In the genomic region with DNA sequence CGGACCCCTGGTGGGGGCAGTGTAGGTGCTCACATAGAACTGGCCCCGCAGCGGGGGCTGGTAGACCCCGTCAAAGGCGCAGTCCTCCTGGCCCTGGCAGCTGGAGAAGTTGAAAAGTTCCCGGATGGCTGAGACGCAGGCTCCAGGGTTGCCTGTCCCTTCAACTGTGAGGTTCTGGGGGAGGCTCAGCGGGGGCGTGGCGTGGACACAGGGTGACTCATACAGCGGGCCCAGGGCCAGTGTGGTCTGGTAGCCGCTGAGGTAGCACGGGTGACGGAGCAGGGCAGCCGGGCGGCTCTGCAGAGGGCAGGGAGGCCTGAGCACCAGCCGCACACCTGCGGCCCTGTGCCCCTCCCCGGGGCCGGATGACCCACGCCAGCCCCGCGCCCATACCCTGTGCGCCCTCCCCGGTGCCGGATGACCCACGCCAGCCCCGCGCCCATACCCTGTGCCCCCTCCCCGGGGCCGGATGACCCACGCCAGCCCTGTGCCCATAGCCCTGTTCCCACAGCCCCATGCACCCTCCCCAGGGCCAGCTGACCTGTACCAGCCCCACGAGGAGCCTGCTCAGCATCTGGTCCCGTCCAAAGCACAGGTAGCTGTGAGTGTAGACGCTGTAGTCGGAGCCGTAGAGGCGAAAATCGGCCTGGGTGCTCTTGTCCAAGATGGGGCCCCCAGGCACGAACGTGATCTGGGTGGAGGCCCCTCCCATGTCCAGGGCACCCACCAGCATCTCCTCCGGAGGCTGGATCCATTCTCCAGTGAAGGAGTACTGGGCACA, we compare ENCODE assay signal across 10 cellular contexts. TPM values are rescaled to one million over a fixed set of nuclear protein-coding genes. Genes with fewer than 3 reads are reported as not detected.
DNase-seq lines count a peak whose midpoint lies in the region; TF ChIP-seq lines count a peak whose summit lies in the region.
"Had no signal": no experiment of that assay in that cellular context is flagged by ENCODE, and none has a peak within 500 bp of the region (broad histone marks: within the 10 kb centered on the region; RNA-seq: fewer than 3 reads in every experiment).

No MANE protein-coding gene starts in this region.

- TF ChIP-seq POLR2A in ovary (IDR thresholded peaks at IDR 0.05): no peak

- 44 to 51% (median 46%) methylated on average over 40 to 42 of the region's 42 CpGs for WGBS in ovary, 3 donors

- peak overlapping the region in 5 of 11 experiments; percentile 0 to 33 (median 8); a peak in 7 of 22 replicates for H3K9ac ChIP-seq in BLaER1 treated with 17β-estradiol and CSF1 and Interleukin-3, amounts not matched to agents 10 nM and 100 nM
- H3K9ac ChIP-seq: KMS-11 had no signal

- DNase-seq in NOMO-1 treated with DMSO at 0.1 percent for 48 hours (lab: John Stamatoyannopoulos, UW; ENCODE audit: unreplicated experiment): peak; percentile 75
- DNase-seq in epidermal melanocyte (ENCODE audit: insufficient read length, low spot score): peak; percentile 65
- peak; percentile 88 to 91 (median 90) for DNase-seq in ovary
- DNase-seq in stimulated activated CD4-positive, alpha-beta T cell treated with anti-CD3 and anti-CD28 coated beads, Interleukin-2, amount 100 ng/mL, for 48 hours: no peak
- DNase-seq in NCI-H748 treated with DMSO at 0.1 percent for 48 hours (lab: John Stamatoyannopoulos, UW): no peak
- no peak for DNase-seq in NCI-H128 (lab: John Stamatoyannopoulos, UW; ENCODE audit: unreplicated experiment)
- no peak for DNase-seq in NCI-H2227 (lab: John Stamatoyannopoulos, UW; ENCODE audit: unreplicated experiment)

- no peak for TF ChIP-seq CTCF in ovary (IDR thresholded peaks at IDR 0.05)

- peaks cover 30 to 77% (median 61%) of the 10 kb centered on the region in 10 experiments for H3K4me1 ChIP-seq in BLaER1 treated with 17β-estradiol and CSF1 and Interleukin-3, amounts not matched to agents 10 nM and 100 nM
- peaks cover 7% of the 10 kb centered on the region for H3K4me1 ChIP-seq in ovary (ENCODE audit: insufficient read depth)

- H3K27me3 ChIP-seq in BLaER1 treated with 17β-estradiol and CSF1 and Interleukin-3, amounts not matched to agents 10 nM and 100 nM: peaks cover 0 to 31% (median 3%) of the 10 kb centered on the region in 11 experiments; a peak in 19 of 22 replicates
- H3K27me3 ChIP-seq in ovary: no peaks in the 10 kb centered on the region

- H3K9me3 ChIP-seq in BLaER1 treated with 17β-estradiol and CSF1 and Interleukin-3, amounts not matched to agents 10 nM and 100 nM (replicated peaks in 1 of 11): no peaks in the 10 kb centered on the region
- no peaks in the 10 kb centered on the region for H3K9me3 ChIP-seq in ovary

- H4K20me1 ChIP-seq in BLaER1 treated with 17β-estradiol and CSF1 and Interleukin-3, amounts not matched to agents 10 nM and 100 nM: peaks cover 0 to 59% (median 5%) of the 10 kb centered on the region in 11 experiments; a peak in 12 of 22 replicates

- intact Hi-C loops in ovary (cut with DNase I): no loop called here

- TF ChIP-seq EP300 in ovary (IDR thresholded peaks at IDR 0.05): no peak

- peak overlapping the region; percentile 49 to 94 (median 83) for H3K4me2 ChIP-seq in BLaER1 treated with 17β-estradiol and CSF1 and Interleukin-3, amounts not matched to agents 10 nM and 100 nM
- H3K4me2 ChIP-seq: KMS-11 had no signal

- no peaks in the 10 kb centered on the region for H3K36me3 ChIP-seq in BLaER1 treated with 17β-estradiol and CSF1 and Interleukin-3, amounts not matched to agents 10 nM and 100 nM
- no peaks in the 10 kb centered on the region for H3K36me3 ChIP-seq in ovary

- no peak overlapping the region for H3K27ac ChIP-seq in BLaER1 treated with 17β-estradiol and CSF1 and Interleukin-3, amounts not matched to agents 10 nM and 100 nM
- peak overlapping the region; percentile 61 to 78 for H3K27ac ChIP-seq in ovary
- H3K27ac ChIP-seq: KMS-11 had no signal

- no peak overlapping the region for H3K4me3 ChIP-seq in BLaER1 treated with 17β-estradiol and CSF1 and Interleukin-3, amounts not matched to agents 10 nM and 100 nM
- H3K4me3 ChIP-seq in ovary: no peak overlapping the region

RNA-seq across cellular contexts. Expression of a gene that starts 5.0 kb away (rescaled TPM):
- under 1 TPM in 5 of 7 donors, not detected in 2; 0.10 to 0.57 (median 0.24) TPM for total RNA-seq in ovary
- under 1 TPM in 1 of 2 donors, not detected in 1; 0.11 TPM for polyA plus RNA-seq in ovary
- total RNA-seq: mesenteric fat pad had no signal

RNA-seq across cellular contexts. Expression of a gene that starts 13.0 kb away (rescaled TPM):
- 10 to 100 TPM in 5 of 7 donors, 1 to 10 TPM in 2; 8.5 to 18.5 (median 13.8) TPM for total RNA-seq in ovary
- 1 to 10 TPM in 1 of 2 donors, not detected in 1; 7.1 TPM for polyA plus RNA-seq in ovary

RNA-seq across cellular contexts. Expression of a gene that starts 13.2 kb away (rescaled TPM):
- total RNA-seq in ovary: 10 to 100 TPM; 19.5 to 30.6 (median 26.2) TPM
- polyA plus RNA-seq in ovary: 10 to 100 TPM in 1 of 2 donors, 1 to 10 TPM in 1; 1.0 to 19.4 TPM

RNA-seq across cellular contexts. Expression of a gene that starts 23.0 kb away (rescaled TPM):
- 10 to 100 TPM; 22.9 to 50.3 (median 35.4) TPM for total RNA-seq in ovary
- 10 to 100 TPM; 24.0 to 29.5 TPM for polyA plus RNA-seq in ovary

Comparison
In these comparisons a context has a peak if more than half of its experiments do, and no peak if none do; other contexts are left out.
1. H3K27ac ChIP-seq: peak in ovary (2 of 2); none in BLaER1 treated with 17β-estradiol and CSF1 and Interleukin-3, amounts not matched to agents 10 nM and 100 nM (0 of 11).
2. DNase-seq: peak in NOMO-1 treated with DMSO at 0.1 percent for 48 hours (single experiment), epidermal melanocyte (single experiment) and ovary (5 of 5); none in stimulated activated CD4-positive, alpha-beta T cell treated with anti-CD3 and anti-CD28 coated beads, Interleukin-2, amount 100 ng/mL, for 48 hours (0 of 2), NCI-H748 treated with DMSO at 0.1 percent for 48 hours (single experiment), NCI-H128 (single experiment) and NCI-H2227 (single experiment).